ENCODE assay signal across 11 cellular contexts in genomic region chr5:149735066-149735465, GRCh38. TPM values are rescaled to one million over a fixed set of nuclear protein-coding genes. Genes with fewer than 3 reads are reported as not detected.
DNase-seq lines count a peak whose midpoint lies in the region; ATAC-seq, FAIRE-seq and TF ChIP-seq lines count a peak whose summit lies in the region.
"Had no signal": no experiment of that assay in that cellular context is flagged by ENCODE, and none has a peak within 500 bp of the region (broad histone marks: within the 10 kb centered on the region; RNA-seq: fewer than 3 reads in every experiment).

No MANE protein-coding gene starts in this region.

- POLR2A ChIA-PET in endothelial cell of umbilical vein (lab: Charles Lee) = no interaction called here

- H3K36me3 ChIP-seq in endothelial cell of umbilical vein (ENCODE audit: control insufficient read depth in 2 of 2, extremely low read depth in 1 of 2, insufficient read depth in 2 of 2, low read length in 2 of 2) = no peaks in the 10 kb centered on the region

- dilution Hi-C loops in endothelial cell of umbilical vein (cut with MboI; ENCODE audit: extremely low pct_ligation_motif_present, low sequenced_read_pairs) = no loop called here

- intact Hi-C loops in endothelial cell of umbilical vein (cut with micrococcal nuclease) = no loop called here

- H3K27me3 ChIP-seq in endothelial cell of umbilical vein (ENCODE audit: control insufficient read depth in 2 of 2, insufficient read depth in 2 of 2, low read length in 2 of 2) = no peaks in the 10 kb centered on the region

- FAIRE-seq in endothelial cell of umbilical vein (lab: Jason Lieb, UNC) = peak; percentile 76

- no peak for TF ChIP-seq CTCF in endothelial cell of umbilical vein (IDR thresholded peaks at IDR 0.05; ENCODE audit: extremely low read depth in 1 of 2, insufficient read depth in 1 of 2, low read depth in 1 of 2, low read length in 2 of 2)

- H3K4me2 ChIP-seq in endothelial cell of umbilical vein (ENCODE audit: insufficient read depth, low read length) = no peak overlapping the region

- no peaks in the 10 kb centered on the region for H4K20me1 ChIP-seq in endothelial cell of umbilical vein (replicated peaks; ENCODE audit: control insufficient read depth, extremely low read depth, insufficient read depth, low read length)

- no peak for TF ChIP-seq POLR2A in endothelial cell of umbilical vein (IDR thresholded peaks at IDR 0.05; ENCODE audit: low read depth, low read length)

- BruUV-seq in endothelial cell of umbilical vein (replicated peaks; lab: Mats Ljungman, UMichigan) = no TSS peak

- peak overlapping the region; percentile 53 for H2AFZ ChIP-seq in endothelial cell of umbilical vein (ENCODE audit: low read depth, low read length)

- H3K9ac ChIP-seq in endothelial cell of umbilical vein (replicated peaks; ENCODE audit: extremely low read depth, insufficient read depth, low read length) = no peak overlapping the region

- peaks cover 9% of the 10 kb centered on the region for H3K4me1 ChIP-seq in endothelial cell of umbilical vein (ENCODE audit: control insufficient read depth, extremely low read depth, insufficient read depth, low read length)

- peak; percentile 30 for DNase-seq in activated CD8-positive, alpha-beta memory T cell treated with anti-CD3 and anti-CD28 coated beads, Interleukin-2, amount 50 U/mL, for 48 hours
- no peak for DNase-seq in activated CD8-positive, alpha-beta memory T cell treated with anti-CD3 and anti-CD28 coated beads, Interleukin-2, amount 50 U/mL, for 4 hours
- DNase-seq in NOMO-1 treated with DMSO at 0.1 percent for 48 hours (lab: John Stamatoyannopoulos, UW; ENCODE audit: unreplicated experiment) (peak; percentile 67), endothelial cell of umbilical vein (ENCODE audit: low read depth, low spot score) (peak; percentile 51), foreskin melanocyte (no peak), NCI-H82 treated with DMSO at 0.1 percent for 48 hours (lab: John Stamatoyannopoulos, UW; ENCODE audit: unreplicated experiment) (no peak)
- DNase-seq in stimulated activated CD8-positive, alpha-beta memory T cell treated with anti-CD3 and anti-CD28 coated beads, Interleukin-4, amount 100 ng/mL, for 48 hours = peak; percentile 17
- DNase-seq: ACHN; activated T-cell treated with anti-CD3 and anti-CD28 coated beads, Interleukin-2, amount 50 U/mL, for 4 hours; NCI-H748 treated with DMSO at 0.1 percent for 48 hours had no signal

- H3K79me2 ChIP-seq in endothelial cell of umbilical vein (ENCODE audit: control insufficient read depth, insufficient read depth, low read length) = no peaks in the 10 kb centered on the region

- no peaks in the 10 kb centered on the region for H3K9me1 ChIP-seq in endothelial cell of umbilical vein (replicated peaks; ENCODE audit: control insufficient read depth, extremely low read depth, insufficient read depth, low read length)

- no peak overlapping the region for H3K4me3 ChIP-seq in endothelial cell of umbilical vein (replicated peaks in 1 of 3; ENCODE audit: insufficient read depth in 1 of 3, low read depth in 1 of 3, low read length in 3 of 3)

- no peak overlapping the region for H3K27ac ChIP-seq in endothelial cell of umbilical vein (ENCODE audit: insufficient read depth, low read depth, low read length)

- H3K9me3 ChIP-seq in endothelial cell of umbilical vein (replicated peaks; ENCODE audit: control insufficient read depth, insufficient read depth, low read length) = no peaks in the 10 kb centered on the region

- CTCF ChIA-PET in endothelial cell of umbilical vein (lab: Charles Lee) = interaction anchor here (1.0 kb wide), 2 partner anchors 24 to 93 kb away, joined by 3 to 4 read pairs; no protein-coding TSS in a partner anchor

- ATAC-seq in GM19395 (IDR thresholded peaks at IDR 0.05; ENCODE audit: unreplicated experiment) = no peak
- ATAC-seq: activated T-cell treated with anti-CD3 and anti-CD28 coated beads, Interleukin-2, amount 50 U/mL, for 4 hours had no signal

TF ChIP-seq in endothelial cell of umbilical vein, 7 proteins besides CTCF, POLR2A, EP300 and RAD21:
- TF ChIP-seq MYC (IDR thresholded peaks at IDR 0.05; ENCODE audit: low read depth, low read length) = no peak
- TF ChIP-seq FOS (IDR thresholded peaks at IDR 0.05; ENCODE audit: borderline replicate concordance, insufficient read depth, low read length) = peak; percentile 49

RNA-seq across cellular contexts. Expression of gene PPARGC1B, which starts 5.0 kb away (rescaled TPM):
- 2.1 and 2.8 TPM in 2 replicates for total RNA-seq in endothelial cell of umbilical vein
- polyA plus RNA-seq in endothelial cell of umbilical vein = 0.24 and 0.26 TPM in 2 replicates
- 0.28 and 0.48 TPM in 2 replicates for polyA plus RNA-seq in endothelial cell of umbilical vein (2011; cell fraction: cytosol; rRNA removed)
- polyA plus RNA-seq in endothelial cell of umbilical vein (2011; cell fraction: nucleus; rRNA removed) = 1.3 and 1.6 TPM in 2 replicates
- polyA plus RNA-seq in endothelial cell of umbilical vein (2012) = 1.00 and 1.2 TPM in 2 replicates
- 0.92 and 1.0 TPM in 2 replicates for polyA minus RNA-seq in endothelial cell of umbilical vein
- 2.7 TPM for polyA minus RNA-seq in endothelial cell of umbilical vein (2011; cell fraction: cytosol; rRNA and poly(A)+ RNA removed)
- polyA minus RNA-seq in endothelial cell of umbilical vein (2011; cell fraction: nucleus; rRNA and poly(A)+ RNA removed) = 1.3 and 1.5 TPM in 2 replicates

Comparison
In these comparisons a context has a peak if more than half of its experiments do, and no peak if none do; other contexts are left out.
1. DNase-seq: peak in activated CD8-positive, alpha-beta memory T cell treated with anti-CD3 and anti-CD28 coated beads, Interleukin-2, amount 50 U/mL, for 48 hours (single experiment), NOMO-1 treated with DMSO at 0.1 percent for 48 hours (single experiment), endothelial cell of umbilical vein (single experiment) and stimulated activated CD8-positive, alpha-beta memory T cell treated with anti-CD3 and anti-CD28 coated beads, Interleukin-4, amount 100 ng/mL, for 48 hours (single experiment); none in activated CD8-positive, alpha-beta memory T cell treated with anti-CD3 and anti-CD28 coated beads, Interleukin-2, amount 50 U/mL, for 4 hours (single experiment), foreskin melanocyte (single experiment) and NCI-H82 treated with DMSO at 0.1 percent for 48 hours (single experiment).